Comparison of ENCODE assay signal across 9 cellular contexts in genomic region chrX:13721819-13722527, GRCh38. TPM values are rescaled to one million over a fixed set of nuclear protein-coding genes. Genes with fewer than 3 reads are reported as not detected.
DNase-seq lines count a peak whose midpoint lies in the region; ATAC-seq and TF ChIP-seq lines count a peak whose summit lies in the region.
"Had no signal": no experiment of that assay in that cellular context is flagged by ENCODE, and none has a peak within 500 bp of the region (broad histone marks: within the 10 kb centered on the region; RNA-seq: fewer than 3 reads in every experiment).

No MANE protein-coding gene starts in this region.

- TF ChIP-seq CTCF in brain microvascular endothelial cell (IDR thresholded peaks at IDR 0.05; ENCODE audit: low read depth, low read length, missing control alignments) (no peak), GM10248 (IDR thresholded peaks at IDR 0.05; ENCODE audit: control extremely low read depth, extremely low read depth, low read depth, missing control alignments) (no peak)

- H3K27ac ChIP-seq in CD4-positive, alpha-beta memory T cell (ENCODE audit: low read depth, low read length), result no peak overlapping the region
- H3K27ac ChIP-seq in brain microvascular endothelial cell, result no peak overlapping the region
- no peak overlapping the region for H3K27ac ChIP-seq in naive thymus-derived CD4-positive, alpha-beta T cell (ENCODE audit: low read depth, low read length)

- H3K4me1 Mint-ChIP-seq in CD4-positive, alpha-beta memory T cell, result peaks cover 31 to 88% (median 60%) of the 10 kb centered on the region in 4 donors
- peaks cover 20 to 78% (median 53%) of the 10 kb centered on the region in 7 donors for H3K4me1 Mint-ChIP-seq in naive thymus-derived CD4-positive, alpha-beta T cell

- in situ Hi-C loops in brain microvascular endothelial cell (cut with HindIII; ENCODE audit: low pct_ligation_motif_present, low sequenced_read_pairs), result no loop called here

- no peak overlapping the region for H3K4me3 ChIP-seq in CD4-positive, alpha-beta memory T cell (ENCODE audit: low read length in 2 of 2)
- no peak overlapping the region for H3K4me3 ChIP-seq in brain microvascular endothelial cell (ENCODE audit: low read depth, low read length)
- H3K4me3 ChIP-seq in naive thymus-derived CD4-positive, alpha-beta T cell (ENCODE audit: low read length), result no peak overlapping the region

- H3K27me3 Mint-ChIP-seq in CD4-positive, alpha-beta memory T cell, result no peaks in the 10 kb centered on the region
- H3K27me3 Mint-ChIP-seq in naive thymus-derived CD4-positive, alpha-beta T cell, result no peaks in the 10 kb centered on the region

- no peaks in the 10 kb centered on the region for H3K9me3 ChIP-seq in CD4-positive, alpha-beta memory T cell (ENCODE audit: control insufficient read depth in 1 of 2, low read length in 2 of 2)
- H3K9me3 ChIP-seq in naive thymus-derived CD4-positive, alpha-beta T cell (ENCODE audit: control insufficient read depth in 2 of 3, low read length in 3 of 3), result no peaks in the 10 kb centered on the region

- H3K27ac Mint-ChIP-seq in CD4-positive, alpha-beta memory T cell, result peak overlapping the region; percentile 30 to 75 (median 59)
- H3K27ac Mint-ChIP-seq in naive thymus-derived CD4-positive, alpha-beta T cell, result peak overlapping the region in 5 of 9 donors; percentile 19 to 78 (median 47)

- POLR2A ChIA-PET in CD4-positive, alpha-beta memory T cell (lab: Charles Lee; ENCODE audit: partially characterized antibody), result interaction anchor here (1.1 to 12.8 kb wide), 3 partner anchors 10 to 33 kb away, joined by 3 to 196 read pairs (median 6); partner anchors contain the start of genes OFD1, RAB9A and TRAPPC2
- POLR2A ChIA-PET in naive thymus-derived CD4-positive, alpha-beta T cell (lab: Charles Lee), result interaction anchor here (0.6 to 4.7 kb wide), 3 partner anchors 13 to 71 kb away, joined by 3 to 36 read pairs (median 3); partner anchors contain the start of genes OFD1, RAB9A and TRAPPC2
- POLR2A ChIA-PET in GM10248 (lab: Yijun Ruan, JAX), result no interaction called here

- peaks cover 54% of the 10 kb centered on the region for H3K4me1 ChIP-seq in CD4-positive, alpha-beta memory T cell (ENCODE audit: insufficient read depth, low read length)
- H3K4me1 ChIP-seq in naive thymus-derived CD4-positive, alpha-beta T cell (ENCODE audit: control insufficient read depth in 2 of 2, insufficient read depth in 2 of 2, low read length in 2 of 2), result peaks cover 4 to 34% of the 10 kb centered on the region in 2 donors

- CTCF ChIA-PET in CD4-positive, alpha-beta memory T cell (lab: Charles Lee; ENCODE audit: partially characterized antibody), result interaction anchor here (0.7 to 1.4 kb wide), 2 partner anchors 15 to 26 kb away, joined by 3 to 6 read pairs; no protein-coding TSS in a partner anchor
- CTCF ChIA-PET in naive thymus-derived CD4-positive, alpha-beta T cell (lab: Charles Lee), result no interaction called here
- CTCF ChIA-PET in GM10248 (lab: Yijun Ruan, JAX), result no interaction called here

- intact Hi-C loops in CD4-positive, alpha-beta memory T cell (cut with micrococcal nuclease), result no loop called here
- intact Hi-C loops in naive thymus-derived CD4-positive, alpha-beta T cell (cut with micrococcal nuclease), result no loop called here

- peaks cover 0 to 6% (median under 1%) of the 10 kb centered on the region in 8 donors for H3K9me3 Mint-ChIP-seq in CD4-positive, alpha-beta memory T cell
- peaks cover 0 to 16% (median 0%) of the 10 kb centered on the region in 11 donors for H3K9me3 Mint-ChIP-seq in naive thymus-derived CD4-positive, alpha-beta T cell

- H3K27me3 ChIP-seq in CD4-positive, alpha-beta memory T cell (ENCODE audit: insufficient read depth, low read length), result no peaks in the 10 kb centered on the region
- no peaks in the 10 kb centered on the region for H3K27me3 ChIP-seq in brain microvascular endothelial cell (replicated peaks)
- no peaks in the 10 kb centered on the region for H3K27me3 ChIP-seq in naive thymus-derived CD4-positive, alpha-beta T cell (ENCODE audit: control insufficient read depth in 2 of 2, insufficient read depth in 2 of 2, low read length in 2 of 2)

- no peak for DNase-seq in CD4-positive, alpha-beta memory T cell
- DNase-seq in LHCN-M2 (ENCODE audit: low read depth) (peak; percentile 89), brain microvascular endothelial cell (peak; percentile 25), epidermal melanocyte (ENCODE audit: insufficient read length, low spot score) (no peak), GM19238 (ENCODE audit: insufficient read length, low spot score) (no peak), GM10248 (ENCODE audit: extremely low spot score) (no peak), T1000 (lab: John Stamatoyannopoulos, UW) (no peak)
- no peak for DNase-seq in naive thymus-derived CD4-positive, alpha-beta T cell
- DNase-seq: stimulated activated CD4-positive, alpha-beta T cell treated with anti-CD3 and anti-CD28 coated beads, Interleukin-2, amount 100 ng/mL, for 48 hours had no signal

- H3K36me3 ChIP-seq in CD4-positive, alpha-beta memory T cell (ENCODE audit: insufficient read depth, low read length), result peaks cover 4% of the 10 kb centered on the region
- H3K36me3 ChIP-seq in brain microvascular endothelial cell (replicated peaks), result peaks cover 8% of the 10 kb centered on the region
- H3K36me3 ChIP-seq in naive thymus-derived CD4-positive, alpha-beta T cell (ENCODE audit: control insufficient read depth in 2 of 3, insufficient read depth in 3 of 3, low read length in 3 of 3), result peaks cover 0 to 5% (median 0%) of the 10 kb centered on the region in 3 experiments

- no peak for ATAC-seq in naive thymus-derived CD4-positive, alpha-beta T cell

- peaks cover 36 to 46% of the 10 kb centered on the region in 2 donors for H3K36me3 Mint-ChIP-seq in CD4-positive, alpha-beta memory T cell
- H3K36me3 Mint-ChIP-seq in naive thymus-derived CD4-positive, alpha-beta T cell, result peaks cover 0 to 46% (median 35%) of the 10 kb centered on the region in 5 donors

- H3K4me3 Mint-ChIP-seq in CD4-positive, alpha-beta memory T cell, result no peak overlapping the region
- no peak overlapping the region for H3K4me3 Mint-ChIP-seq in naive thymus-derived CD4-positive, alpha-beta T cell

RNA-seq across cellular contexts. Expression of gene TRAPPC2, which starts 12.4 kb away (rescaled TPM):
- 10 to 100 TPM; 36.6 to 39.6 TPM for total RNA-seq in CD4-positive, alpha-beta memory T cell
- 10 to 100 TPM; 33.1 to 45.9 TPM for polyA plus RNA-seq in CD4-positive, alpha-beta memory T cell
- 11.5 TPM in 2 replicates for total RNA-seq in LHCN-M2 (2014; rRNA removed)
- polyA plus RNA-seq in LHCN-M2 (2012), result 3.8 TPM
- 10 to 100 TPM; 20.7 to 31.1 (median 23.5) TPM for total RNA-seq in naive thymus-derived CD4-positive, alpha-beta T cell
- polyA plus RNA-seq in naive thymus-derived CD4-positive, alpha-beta T cell, result 10 to 100 TPM; 17.8 to 33.5 TPM

RNA-seq across cellular contexts. Expression of gene OFD1, which starts 12.6 kb away (rescaled TPM):
- 100 to 1,000 TPM; 135 TPM for total RNA-seq in CD4-positive, alpha-beta memory T cell
- 10 to 100 TPM; 22.0 to 39.0 TPM for polyA plus RNA-seq in CD4-positive, alpha-beta memory T cell
- total RNA-seq in LHCN-M2 (2014; rRNA removed), result 5.8 and 7.3 TPM in 2 replicates
- polyA plus RNA-seq in LHCN-M2 (2012), result 3.1 TPM
- 100 to 1,000 TPM in 2 of 5 experiments, 10 to 100 TPM in 3; 30.4 to 142 (median 72.5) TPM for total RNA-seq in naive thymus-derived CD4-positive, alpha-beta T cell
- 10 to 100 TPM; 30.4 to 32.7 TPM for polyA plus RNA-seq in naive thymus-derived CD4-positive, alpha-beta T cell

RNA-seq across cellular contexts. Expression of gene RAB9A, which starts 33.0 kb away (rescaled TPM):
- total RNA-seq in CD4-positive, alpha-beta memory T cell, result 10 to 100 TPM; 19.9 to 22.7 TPM
- polyA plus RNA-seq in CD4-positive, alpha-beta memory T cell, result 10 to 100 TPM; 31.7 to 33.4 TPM
- total RNA-seq in LHCN-M2 (2014; rRNA removed), result 20.2 and 32.2 TPM in 2 replicates
- polyA plus RNA-seq in LHCN-M2 (2012), result 11.7 TPM
- 10 to 100 TPM; 10.1 to 22.8 (median 18.3) TPM for total RNA-seq in naive thymus-derived CD4-positive, alpha-beta T cell
- polyA plus RNA-seq in naive thymus-derived CD4-positive, alpha-beta T cell, result 10 to 100 TPM; 17.7 to 19.7 TPM

Comparison
In these comparisons a context has a peak if more than half of its experiments do, and no peak if none do; other contexts are left out.
1. DNase-seq: peak in LHCN-M2 (single experiment) and brain microvascular endothelial cell (single experiment); none in CD4-positive, alpha-beta memory T cell (0 of 5), naive thymus-derived CD4-positive, alpha-beta T cell (0 of 9), epidermal melanocyte (single experiment), GM19238 (single experiment), GM10248 (single experiment) and T1000 (single experiment).